ENCODE assay signal across 10 cellular contexts in the genomic region with DNA sequence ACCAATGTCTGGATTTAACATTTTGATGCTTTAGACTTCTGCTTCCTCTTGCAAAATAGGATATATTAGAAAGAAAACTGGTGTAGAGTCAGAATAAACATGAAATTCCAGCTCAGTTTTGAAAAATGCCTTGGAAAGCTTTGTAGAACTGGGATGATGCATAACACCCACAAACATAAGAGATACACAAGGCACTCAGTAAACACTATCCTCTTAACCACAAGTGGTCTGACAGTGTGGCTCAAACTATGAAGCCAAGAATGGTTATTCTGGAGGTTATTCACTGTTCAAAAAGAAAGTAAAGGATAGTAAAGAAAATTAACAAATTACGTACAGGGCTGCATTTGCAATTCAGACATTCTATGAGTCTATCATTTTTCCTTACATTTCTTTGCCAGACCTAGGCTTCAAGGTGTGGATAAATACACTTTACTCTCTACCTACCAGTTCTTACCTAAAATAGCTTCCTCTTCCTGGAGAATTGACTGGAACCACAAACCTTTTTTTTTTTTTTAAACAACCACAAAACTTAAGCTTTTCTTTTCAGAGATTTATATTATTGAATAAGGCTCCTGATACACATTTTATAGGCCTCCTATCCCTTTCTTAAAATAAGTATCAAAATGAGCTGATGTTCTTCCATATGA. TPM values are rescaled to one million over a fixed set of nuclear protein-coding genes. Genes with fewer than 3 reads are reported as not detected.
DNase-seq lines count a peak whose midpoint lies in the region; ATAC-seq and TF ChIP-seq lines count a peak whose summit lies in the region.
"Had no signal": no experiment of that assay in that cellular context is flagged by ENCODE, and none has a peak within 500 bp of the region (broad histone marks: within the 10 kb centered on the region; RNA-seq: fewer than 3 reads in every experiment).

No MANE protein-coding gene starts in this region.

- no peak for TF ChIP-seq POLR2A in suprapubic skin (IDR thresholded peaks at IDR 0.05)

- no peak overlapping the region for H3K4me3 ChIP-seq in Loucy (ENCODE audit: low read length, poor library complexity, severe bottlenecking)
- no peak overlapping the region for H3K4me3 ChIP-seq in osteoblast (ENCODE audit: insufficient read depth, low read length)
- H3K4me3 ChIP-seq in suprapubic skin: no peak overlapping the region
- H3K4me3 ChIP-seq: right atrium auricular region had no signal

- intact Hi-C loops in activated CD4-positive, alpha-beta T cell treated with anti-CD3 and anti-CD28 coated beads for 36 hours (cut with DNase I, micrococcal nuclease): no loop called here

- H3K9ac ChIP-seq in Loucy (ENCODE audit: low read depth, low read length, poor library complexity, severe bottlenecking): no peak overlapping the region

- TF ChIP-seq EP300 in suprapubic skin (IDR thresholded peaks at IDR 0.05): no peak

- H3K9me3 Mint-ChIP-seq in activated CD4-positive, alpha-beta T cell treated with anti-CD3 and anti-CD28 coated beads for 36 hours (ENCODE audit: low read depth): no peaks in the 10 kb centered on the region
- no peaks in the 10 kb centered on the region for H3K9me3 Mint-ChIP-seq in central memory CD8-positive, alpha-beta T cell

- WGBS in suprapubic skin: 93% methylated on average over 1 of the region's 1 CpG

- no peaks in the 10 kb centered on the region for H3K36me3 ChIP-seq in Loucy (ENCODE audit: insufficient read depth, low read length)
- peaks cover 9% of the 10 kb centered on the region for H3K36me3 ChIP-seq in osteoblast (ENCODE audit: insufficient read depth, low read length)
- H3K36me3 ChIP-seq in suprapubic skin: peaks cover 16% of the 10 kb centered on the region

- H3K79me2 ChIP-seq in Loucy (ENCODE audit: insufficient read depth, low read length) (no peaks in the 10 kb centered on the region; the same call in 1 of the 2 replicates), osteoblast (ENCODE audit: insufficient read depth, low read length) (peaks cover 52% of the 10 kb centered on the region)

- H3K9me2 ChIP-seq in Loucy (replicated peaks; ENCODE audit: low read depth, low read length): no peaks in the 10 kb centered on the region

- peaks cover 4% of the 10 kb centered on the region for H4K20me1 ChIP-seq in Loucy (ENCODE audit: insufficient read depth, low read length, poor library complexity, severe bottlenecking)
- peaks cover 5% of the 10 kb centered on the region for H4K20me1 ChIP-seq in osteoblast (ENCODE audit: insufficient read depth, low read length)

- peak overlapping the region; percentile 37 for H3K27ac Mint-ChIP-seq in activated CD4-positive, alpha-beta T cell treated with anti-CD3 and anti-CD28 coated beads for 36 hours
- peak overlapping the region; percentile 63 for H3K27ac Mint-ChIP-seq in central memory CD8-positive, alpha-beta T cell (ENCODE audit: low read depth)

- ATAC-seq in activated CD4-positive, alpha-beta T cell treated with anti-CD3 and anti-CD28 coated beads for 36 hours: no peak
- no peak for ATAC-seq in central memory CD8-positive, alpha-beta T cell (replicated peaks; ENCODE audit: extremely low read depth, poor library complexity, severe bottlenecking)
- no peak for ATAC-seq in HG03378 (IDR thresholded peaks at IDR 0.05; ENCODE audit: unreplicated experiment)

- peaks cover 28% of the 10 kb centered on the region for H3K36me3 Mint-ChIP-seq in activated CD4-positive, alpha-beta T cell treated with anti-CD3 and anti-CD28 coated beads for 36 hours (ENCODE audit: low read depth)
- H3K36me3 Mint-ChIP-seq in central memory CD8-positive, alpha-beta T cell (ENCODE audit: insufficient read depth): no peaks in the 10 kb centered on the region

- TF ChIP-seq CTCF in Loucy (conservative IDR thresholded peaks at IDR 0.05; ENCODE audit: low read length): no peak
- TF ChIP-seq CTCF in osteoblast (IDR thresholded peaks at IDR 0.05; ENCODE audit: extremely low read depth, low read depth, low read length): no peak
- no peak for TF ChIP-seq CTCF in suprapubic skin (IDR thresholded peaks at IDR 0.05)

- no peaks in the 10 kb centered on the region for H3K27me3 Mint-ChIP-seq in activated CD4-positive, alpha-beta T cell treated with anti-CD3 and anti-CD28 coated beads for 36 hours
- no peaks in the 10 kb centered on the region for H3K27me3 Mint-ChIP-seq in central memory CD8-positive, alpha-beta T cell

- H3F3A ChIP-seq in Loucy (ENCODE audit: low read depth): no peaks in the 10 kb centered on the region

- POLR2A ChIA-PET in activated CD4-positive, alpha-beta T cell treated with anti-CD3 and anti-CD28 coated beads for 36 hours (lab: Charles Lee): interaction anchor here (0.6 to 1.2 kb wide), 2 partner anchors 10 to 138 kb away, joined by 3 read pairs; no protein-coding TSS in a partner anchor

- no peak overlapping the region for H2AFZ ChIP-seq in Loucy (ENCODE audit: low read length)
- no peak overlapping the region for H2AFZ ChIP-seq in osteoblast (ENCODE audit: low read length)

- H3K4me1 ChIP-seq in Loucy (ENCODE audit: insufficient read depth, low read length, poor library complexity, severe bottlenecking): peaks cover 28% of the 10 kb centered on the region
- H3K4me1 ChIP-seq in osteoblast (ENCODE audit: insufficient read depth, low read length): peaks cover 29% of the 10 kb centered on the region
- H3K4me1 ChIP-seq in suprapubic skin: peaks cover 35% of the 10 kb centered on the region

- no peaks in the 10 kb centered on the region for H3K27me3 ChIP-seq in Loucy (ENCODE audit: insufficient read depth, low read length, poor library complexity, severe bottlenecking)
- H3K27me3 ChIP-seq in osteoblast (ENCODE audit: insufficient read depth, low read length): no peaks in the 10 kb centered on the region
- H3K27me3 ChIP-seq in suprapubic skin: no peaks in the 10 kb centered on the region
- H3K27me3 ChIP-seq: right atrium auricular region had no signal

- CTCF ChIA-PET in activated CD4-positive, alpha-beta T cell treated with anti-CD3 and anti-CD28 coated beads for 36 hours (lab: Charles Lee): interaction anchor here (0.5 to 1.6 kb wide), 3 partner anchors 9 to 55 kb away, joined by 3 to 4 read pairs (median 4); no protein-coding TSS in a partner anchor

- H3K27ac ChIP-seq in osteoblast (ENCODE audit: low read depth, low read length): peak overlapping the region; percentile 60
- H3K27ac ChIP-seq in suprapubic skin: no peak overlapping the region
- H3K27ac ChIP-seq: right atrium auricular region had no signal

- H3K4me2 ChIP-seq in Loucy (ENCODE audit: low read depth, low read length, poor library complexity, severe bottlenecking) (peak overlapping the region; percentile 52), osteoblast (ENCODE audit: insufficient read depth, low read length) (peak overlapping the region; percentile 64)

- DNase-seq in activated CD4-positive, alpha-beta T cell treated with anti-CD3 and anti-CD28 coated beads for 36 hours: no peak
- DNase-seq in activated CD4-positive, alpha-beta T cell treated with anti-CD3 and anti-CD28 coated beads, Interleukin-2, amount 50 U/mL, for 4 hours: no peak
- no peak for DNase-seq in central memory CD8-positive, alpha-beta T cell (ENCODE audit: low spot score in 2 of 2)
- peak; percentile 69 for DNase-seq in osteoblast (ENCODE audit: insufficient read length, low spot score, missing footprints)
- no peak for DNase-seq in suprapubic skin (ENCODE audit: low spot score in 2 of 2)
- no peak for DNase-seq in NCI-H187 (lab: John Stamatoyannopoulos, UW)
- DNase-seq: NCI-H774 had no signal

- no peak overlapping the region for H3K4me3 Mint-ChIP-seq in activated CD4-positive, alpha-beta T cell treated with anti-CD3 and anti-CD28 coated beads for 36 hours
- H3K4me3 Mint-ChIP-seq in central memory CD8-positive, alpha-beta T cell: no peak overlapping the region

- peaks cover 21% of the 10 kb centered on the region for H3K4me1 Mint-ChIP-seq in activated CD4-positive, alpha-beta T cell treated with anti-CD3 and anti-CD28 coated beads for 36 hours
- peaks cover 22% of the 10 kb centered on the region for H3K4me1 Mint-ChIP-seq in central memory CD8-positive, alpha-beta T cell

- H3K9me3 ChIP-seq in Loucy (ENCODE audit: insufficient read depth, low read depth, low read length): no peaks in the 10 kb centered on the region
- H3K9me3 ChIP-seq in osteoblast (ENCODE audit: low read depth, low read length): no peaks in the 10 kb centered on the region
- H3K9me3 ChIP-seq in suprapubic skin: no peaks in the 10 kb centered on the region
- H3K9me3 ChIP-seq: right atrium auricular region had no signal

RNA-seq across cellular contexts. Expression of a gene that starts 9.0 kb away (rescaled TPM):
- total RNA-seq in activated CD4-positive, alpha-beta T cell treated with anti-CD3 and anti-CD28 coated beads for 36 hours: 10 to 100 TPM; 21.0 to 26.3 TPM
- 15.6 and 21.4 TPM in 2 replicates for total RNA-seq in osteoblast
- 10 to 100 TPM; 17.1 to 19.7 (median 18.3) TPM for total RNA-seq in suprapubic skin
